Comparison of ENCODE assay signal across 8 cellular contexts in the genomic region with DNA sequence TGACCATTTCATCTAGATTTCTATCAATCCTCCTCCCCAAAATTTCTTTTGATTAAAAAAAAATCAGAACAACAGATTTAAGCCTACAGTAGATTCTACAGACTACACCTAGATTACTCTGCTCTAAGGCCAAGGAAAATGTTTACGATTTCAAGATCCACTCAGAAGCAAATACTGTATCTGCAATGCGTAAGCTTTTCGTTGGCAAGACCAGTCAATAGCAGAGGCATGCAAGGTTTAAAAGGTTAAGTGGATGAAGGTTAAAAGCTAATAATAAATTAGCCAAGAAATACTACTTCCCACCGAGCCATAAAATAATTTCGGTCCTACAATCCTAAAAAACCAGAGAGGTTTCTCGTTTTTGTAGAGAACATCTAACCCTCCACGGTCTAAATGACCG. TPM values are rescaled to one million over a fixed set of nuclear protein-coding genes. Genes with fewer than 3 reads are reported as not detected.
DNase-seq lines count a peak whose midpoint lies in the region; ATAC-seq and TF ChIP-seq lines count a peak whose summit lies in the region.

No MANE protein-coding gene starts in this region.

- H3K9me3 ChIP-seq in SK-N-SH = no peaks in the 10 kb centered on the region

- no peak for TF ChIP-seq RAD21 in SK-N-SH (IDR thresholded peaks at IDR 0.05; ENCODE audit: low read length)

- peak overlapping the region; percentile 65 for H3K4me3 ChIP-seq in GM12865 (ENCODE audit: low read depth, low read length)
- H3K4me3 ChIP-seq in SK-N-SH (ENCODE audit: low read depth in 2 of 2, low read length in 1 of 2) = peak overlapping the region; percentile 74 to 92
- peak overlapping the region; percentile 92 for H3K4me3 ChIP-seq in fibroblast of the aortic adventitia (ENCODE audit: low read depth, low read length)
- H3K4me3 ChIP-seq in skeletal muscle cell (ENCODE audit: low read depth, low read length) = peak overlapping the region; percentile 97

- DNase-seq in GM12865 (ENCODE audit: low read depth) = no peak
- DNase-seq in SK-N-SH = no peak
- no peak for DNase-seq in fibroblast of the aortic adventitia (ENCODE audit: low read depth)
- DNase-seq in skeletal muscle cell (ENCODE audit: low read depth) = no peak
- DNase-seq in NOMO-1 treated with dmso at 0.1 percent for 144 hours (lab: John Stamatoyannopoulos, UW; ENCODE audit: unreplicated experiment) = no peak
- no peak for DNase-seq in NCI-H2107 (lab: John Stamatoyannopoulos, UW)
- DNase-seq in glomerular visceral epithelial cell (ENCODE audit: extremely low spot score) = no peak

- WGBS in SK-N-SH (ENCODE audit: low lambda C conversion rate) = 11% methylated on average over 8 of the region's 8 CpGs

- no peak overlapping the region for H2AFZ ChIP-seq in SK-N-SH (ENCODE audit: low read depth)

- ATAC-seq in GM18858 (IDR thresholded peaks at IDR 0.05; ENCODE audit: unreplicated experiment) = no peak

- no peaks in the 10 kb centered on the region for H3K27me3 ChIP-seq in SK-N-SH (ENCODE audit: insufficient read depth)

- no peak for TF ChIP-seq EP300 in SK-N-SH (IDR thresholded peaks at IDR 0.05; ENCODE audit: borderline replicate concordance in 1 of 2, low read depth in 1 of 2, low read length in 1 of 2)

- POLR2A ChIA-PET in SK-N-SH (lab: Yijun Ruan, JAX) = no interaction called here

- no peaks in the 10 kb centered on the region for H3K9me2 ChIP-seq in SK-N-SH

- peaks cover 25% of the 10 kb centered on the region for H4K20me1 ChIP-seq in SK-N-SH (ENCODE audit: insufficient read depth)

- no peak overlapping the region; a peak in 1 of 4 replicates for H3K27ac ChIP-seq in SK-N-SH (ENCODE audit: low read depth in 2 of 2, low read length in 1 of 2)

- peaks cover 0 to 21% of the 10 kb centered on the region in 2 experiments; a peak in 3 of 4 replicates for H3K4me1 ChIP-seq in SK-N-SH (ENCODE audit: control insufficient read depth in 1 of 2, insufficient read depth in 2 of 2, low read depth in 1 of 2, low read length in 1 of 2)

- H3K4me2 ChIP-seq in SK-N-SH = peak overlapping the region; percentile 94

- CTCF ChIA-PET in SK-N-SH (lab: Yijun Ruan, JAX) = interaction anchor here (1.0 to 1.2 kb wide), 2 partner anchors 38 to 52 kb away, joined by 3 read pairs; no protein-coding TSS in a partner anchor

- TF ChIP-seq CTCF in GM12865 (IDR thresholded peaks at IDR 0.05; ENCODE audit: insufficient read depth, low read depth, low read length, missing control alignments) (no peak), SK-N-SH (IDR thresholded peaks at IDR 0.05) (no peak), fibroblast of the aortic adventitia (IDR thresholded peaks at IDR 0.05; ENCODE audit: insufficient read depth, low read length) (no peak)

- H3K79me2 ChIP-seq in SK-N-SH (ENCODE audit: insufficient read depth) = peaks cover 55% of the 10 kb centered on the region

- H3K9ac ChIP-seq in SK-N-SH = peak overlapping the region; percentile 76

- H3K36me3 ChIP-seq in SK-N-SH (replicated peaks in 1 of 2; ENCODE audit: control insufficient read depth in 1 of 2, insufficient read depth in 2 of 2, low read length in 1 of 2) = peaks cover 0 to 5% of the 10 kb centered on the region in 2 experiments

- H3F3A ChIP-seq in SK-N-SH (replicated peaks; ENCODE audit: insufficient read depth) = peaks cover 30% of the 10 kb centered on the region

TF ChIP-seq in SK-N-SH, 30 proteins besides CTCF, POLR2A, EP300 and RAD21:
- TF ChIP-seq ELF1 (IDR thresholded peaks at IDR 0.05) = no peak
- no peak for TF ChIP-seq YY1 (IDR thresholded peaks at IDR 0.05; ENCODE audit: low read depth)
- TF ChIP-seq, protein P1, sequence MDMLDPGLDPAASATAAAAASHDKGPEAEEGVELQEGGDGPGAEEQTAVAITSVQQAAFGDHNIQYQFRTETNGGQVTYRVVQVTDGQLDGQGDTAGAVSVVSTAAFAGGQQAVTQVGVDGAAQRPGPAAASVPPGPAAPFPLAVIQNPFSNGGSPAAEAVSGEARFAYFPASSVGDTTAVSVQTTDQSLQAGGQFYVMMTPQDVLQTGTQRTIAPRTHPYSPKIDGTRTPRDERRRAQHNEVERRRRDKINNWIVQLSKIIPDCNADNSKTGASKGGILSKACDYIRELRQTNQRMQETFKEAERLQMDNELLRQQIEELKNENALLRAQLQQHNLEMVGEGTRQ (IDR thresholded peaks at IDR 0.05; ENCODE audit: borderline replicate concordance, low read depth, low read length) = no peak
- TF ChIP-seq GATA2 (CRISPR knock-in tag; IDR thresholded peaks at IDR 0.05) = no peak
- no peak for TF ChIP-seq JUND (IDR thresholded peaks at IDR 0.05)
- TF ChIP-seq NFIC (IDR thresholded peaks at IDR 0.05; ENCODE audit: borderline replicate concordance) = no peak
- no peak for TF ChIP-seq FOSL2 (IDR thresholded peaks at IDR 0.05; ENCODE audit: borderline replicate concordance, low read depth)
- no peak for TF ChIP-seq SIN3A (IDR thresholded peaks at IDR 0.05; ENCODE audit: borderline replicate concordance, low read depth, low read length)
- no peak for TF ChIP-seq TAF1 (IDR thresholded peaks at IDR 0.05; ENCODE audit: borderline replicate concordance, low read depth, low read length)
- TF ChIP-seq TCF12 (IDR thresholded peaks at IDR 0.05) = no peak
TF ChIP-seq in SK-N-SH: peak in this region for 0.

RNA-seq across cellular contexts. Expression of a gene that starts 1.3 kb away (rescaled TPM):
- polyA plus RNA-seq in SK-N-SH (2012; rRNA removed) = 23.1 and 59.6 TPM in 2 replicates
- polyA plus RNA-seq in SK-N-SH (2012; cell fraction: cytosol; rRNA removed) = 41.2 and 50.0 TPM in 2 replicates
- polyA plus RNA-seq in SK-N-SH (2012; cell fraction: nucleus; rRNA removed) = 82.8 and 84.4 TPM in 2 replicates
- 53.0 and 61.5 TPM in 2 replicates for total RNA-seq in fibroblast of the aortic adventitia (ENCODE audit: low replicate concordance)
